In the genomic region with DNA sequence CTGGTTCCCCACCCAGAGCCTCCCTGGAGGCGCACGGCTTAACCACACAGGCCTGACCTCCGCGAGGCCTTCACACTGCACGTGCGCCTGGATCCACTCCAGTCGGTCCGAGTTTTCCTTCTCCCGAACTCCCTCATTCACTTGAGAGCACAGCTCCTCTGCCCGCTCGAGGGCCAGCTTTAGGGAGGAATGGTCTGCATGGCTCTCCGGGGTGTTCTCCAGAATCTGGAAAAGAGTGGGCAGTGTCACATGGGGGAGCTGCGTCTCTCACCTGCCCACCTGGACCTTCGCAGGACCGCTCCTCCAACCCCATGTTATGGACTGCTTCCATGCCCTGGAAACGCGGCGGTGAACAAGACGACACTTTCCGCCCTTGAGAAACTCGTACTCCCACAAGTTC, we compare ENCODE assay signal across 29 cellular contexts. TPM values are rescaled to one million over a fixed set of nuclear protein-coding genes. Genes with fewer than 3 reads are reported as not detected.
"Had no signal": no experiment of that assay in that cellular context is flagged by ENCODE, and none has a peak within 500 bp of the region (broad histone marks: within the 10 kb centered on the region; RNA-seq: fewer than 3 reads in every experiment).

No MANE protein-coding gene starts in this region.

- H3K36me3 ChIP-seq: uterus had no signal

- H3K27ac Mint-ChIP-seq: memory B cell; natural killer cell treated with Interleukin-12 subunit alpha and Interleukin-12 subunit beta and Interleukin-15 and Interleukin-18, amount 100 ng/mL, for 72 hours; stimulated activated memory B cell treated with anti-CD40 and anti-IgM and Interleukin-4, amounts not matched to agents 10 μg/mL and 1 μg/mL and 100 μg/mL, for 72 hours; stimulated activated naive CD8-positive, alpha-beta T cell treated with anti-CD3 and anti-CD28 coated beads, Interleukin-15, amount 100 ng/mL, for 72 hours; type B pancreatic cell had no signal

- H3K4me3 ChIP-seq: heart right ventricle, hepatocyte, left lung, mucosa of descending colon, psoas muscle, sigmoid colon, spleen, tibial nerve, uterus had no signal

- H3K4me1 ChIP-seq: heart right ventricle, left lung, parathyroid adenoma, psoas muscle, sigmoid colon, spleen, tibial nerve, uterus had no signal

- H3K27me3 Mint-ChIP-seq: memory B cell; naive thymus-derived CD4-positive, alpha-beta T cell; natural killer cell treated with Interleukin-12 subunit alpha and Interleukin-12 subunit beta and Interleukin-15 and Interleukin-18, amount 100 ng/mL, for 72 hours; stimulated activated memory B cell treated with anti-CD40 and anti-IgM and Interleukin-4, amounts not matched to agents 10 μg/mL and 1 μg/mL and 100 μg/mL, for 72 hours; stimulated activated naive CD8-positive, alpha-beta T cell treated with anti-CD3 and anti-CD28 coated beads, Interleukin-15, amount 100 ng/mL, for 72 hours; type B pancreatic cell had no signal

- H3K9me3 Mint-ChIP-seq: memory B cell; naive thymus-derived CD4-positive, alpha-beta T cell; natural killer cell treated with Interleukin-12 subunit alpha and Interleukin-12 subunit beta and Interleukin-15 and Interleukin-18, amount 100 ng/mL, for 72 hours; neural crest cell; stimulated activated memory B cell treated with anti-CD40 and anti-IgM and Interleukin-4, amounts not matched to agents 10 μg/mL and 1 μg/mL and 100 μg/mL, for 72 hours; stimulated activated naive CD8-positive, alpha-beta T cell treated with anti-CD3 and anti-CD28 coated beads, Interleukin-15, amount 100 ng/mL, for 72 hours; type B pancreatic cell had no signal

- H3K4me1 Mint-ChIP-seq: stimulated activated naive CD8-positive, alpha-beta T cell treated with anti-CD3 and anti-CD28 coated beads, Interleukin-15, amount 100 ng/mL, for 72 hours had no signal

- H3K27ac ChIP-seq: heart right ventricle, hepatocyte, left lung, parathyroid adenoma, psoas muscle, sigmoid colon, tibial nerve, uterus had no signal

- DNase-seq: heart right ventricle; kidney; left colon; left lung; midbrain; mucosa of descending colon; naive thymus-derived CD4-positive, alpha-beta T cell; occipital lobe; psoas muscle; right cardiac atrium; sigmoid colon; small intestine; spleen; stimulated activated CD4-positive, alpha-beta T cell treated with anti-CD3 and anti-CD28 coated beads, Interleukin-2, amount 100 ng/mL, for 48 hours; stimulated activated CD4-positive, alpha-beta T cell treated with anti-CD3 and anti-CD28 coated beads, Interleukin-4, amount 100 ng/mL, for 4 hours; stimulated activated CD8-positive, alpha-beta memory T cell treated with anti-CD3 and anti-CD28 coated beads, Interleukin-4, amount 100 ng/mL, for 48 hours; stimulated activated naive CD4-positive, alpha-beta T cell treated with Interleukin-2 at 50 U/mL for 16 hours; stimulated activated naive CD8-positive, alpha-beta T cell treated with anti-CD3 and anti-CD28 coated beads, Interleukin-15, amount 100 ng/mL, for 72 hours; substantia nigra; uterus had no signal

- H3K27me3 ChIP-seq: heart right ventricle, hepatocyte, left lung, sigmoid colon, spleen, tibial nerve, uterus had no signal

- H3K4me3 Mint-ChIP-seq: memory B cell; naive thymus-derived CD4-positive, alpha-beta T cell; natural killer cell treated with Interleukin-12 subunit alpha and Interleukin-12 subunit beta and Interleukin-15 and Interleukin-18, amount 100 ng/mL, for 72 hours; neural crest cell; stimulated activated memory B cell treated with anti-CD40 and anti-IgM and Interleukin-4, amounts not matched to agents 10 μg/mL and 1 μg/mL and 100 μg/mL, for 72 hours; stimulated activated naive CD8-positive, alpha-beta T cell treated with anti-CD3 and anti-CD28 coated beads, Interleukin-15, amount 100 ng/mL, for 72 hours; type B pancreatic cell had no signal

- ATAC-seq: heart right ventricle; left colon; left lung; mucosa of descending colon; naive thymus-derived CD4-positive, alpha-beta T cell; natural killer cell treated with Interleukin-12 subunit alpha and Interleukin-12 subunit beta and Interleukin-15 and Interleukin-18, amount 100 ng/mL, for 72 hours; psoas muscle; right cardiac atrium; stimulated activated memory B cell treated with anti-CD40 and anti-IgM and Interleukin-4, amounts not matched to agents 10 μg/mL and 1 μg/mL and 100 μg/mL, for 72 hours; stimulated activated naive CD8-positive, alpha-beta T cell treated with anti-CD3 and anti-CD28 coated beads, Interleukin-15, amount 100 ng/mL, for 72 hours had no signal

- H3K9me3 ChIP-seq: heart right ventricle, left lung, mucosa of descending colon, psoas muscle, sigmoid colon, spleen, tibial nerve, uterus had no signal

RNA-seq across cellular contexts. Expression of a gene that starts 35.9 kb away (rescaled TPM):
- total RNA-seq: left colon, myocyte had no signal
